ENCODE assay signal across 24 cellular contexts in genomic region chr13:59665184-59665583, GRCh38.
"Had no signal": no experiment of that assay in that cellular context is flagged by ENCODE, and none has a peak within 500 bp of the region (broad histone marks: within the 10 kb centered on the region; RNA-seq: fewer than 3 reads in every experiment).

No MANE protein-coding gene starts in this region.

- H3K4me3 Mint-ChIP-seq: activated B cell treated with CpG ODN at 0.5 μM for 24 hours; activated CD4-positive, alpha-beta T cell treated with anti-CD3 and anti-CD28 coated beads, Interleukin-2, amount 10 ng/mL, durations not matched to agents 24 days and 14 days; activated naive CD4-positive, alpha-beta T cell treated with anti-CD3 and anti-CD28 coated beads for 36 hours; activated naive CD8-positive, alpha-beta T cell; activated T-cell treated with anti-CD3 and anti-CD28 coated beads, Interleukin-2, amount 50 U/mL, for 4 hours; T-helper 17 cell had no signal

- H3K36me3 Mint-ChIP-seq: activated naive CD8-positive, alpha-beta T cell had no signal

- H3K27me3 Mint-ChIP-seq: activated B cell treated with CpG ODN at 0.5 μM for 24 hours; activated CD4-positive, alpha-beta T cell treated with anti-CD3 and anti-CD28 coated beads, Interleukin-2, amount 10 ng/mL, durations not matched to agents 24 days and 14 days; activated naive CD8-positive, alpha-beta T cell; T-helper 17 cell had no signal

- H3K36me3 ChIP-seq: brain microvascular endothelial cell, cardiac muscle cell had no signal

- H3K27ac Mint-ChIP-seq: activated B cell treated with CpG ODN at 0.5 μM for 24 hours; activated naive CD4-positive, alpha-beta T cell treated with anti-CD3 and anti-CD28 coated beads for 36 hours; activated naive CD8-positive, alpha-beta T cell; T-helper 17 cell had no signal

- ATAC-seq: activated T-cell treated with anti-CD3 and anti-CD28 coated beads, Interleukin-2, amount 50 U/mL, for 4 hours; T-helper 17 cell had no signal

- H3K4me3 ChIP-seq: cardiac muscle cell had no signal

- H3K9me3 Mint-ChIP-seq: activated B cell treated with CpG ODN at 0.5 μM for 24 hours; activated CD4-positive, alpha-beta T cell treated with anti-CD3 and anti-CD28 coated beads, Interleukin-2, amount 10 ng/mL, durations not matched to agents 24 days and 14 days; activated naive CD4-positive, alpha-beta T cell treated with anti-CD3 and anti-CD28 coated beads for 36 hours; activated T-cell treated with anti-CD3 and anti-CD28 coated beads, Interleukin-2, amount 50 U/mL, for 4 hours had no signal

- H3K27me3 ChIP-seq: brain microvascular endothelial cell, cardiac muscle cell had no signal

- H3K4me1 Mint-ChIP-seq: activated CD4-positive, alpha-beta T cell treated with anti-CD3 and anti-CD28 coated beads, Interleukin-2, amount 10 ng/mL, durations not matched to agents 24 days and 14 days; T-helper 17 cell had no signal

- DNase-seq: activated B cell treated with CpG ODN at 0.5 μM for 24 hours; activated CD4-positive, alpha-beta T cell treated with anti-CD3 and anti-CD28 coated beads for 1 hour; activated CD4-positive, alpha-beta T cell treated with anti-CD3 and anti-CD28 coated beads, Interleukin-2, amount 10 ng/mL, durations not matched to agents 24 days and 14 days; activated CD4-positive, alpha-beta T cell treated with anti-CD3 and anti-CD28 coated beads, Interleukin-2, amount 50 U/mL, for 48 hours; activated CD8-positive, alpha-beta memory T cell treated with anti-CD3 and anti-CD28 coated beads for 24 hours; activated gamma-delta T cell; activated naive CD4-positive, alpha-beta T cell treated with anti-CD3 and anti-CD28 coated beads for 36 hours; activated T-cell treated with anti-CD3 and anti-CD28 coated beads, Interleukin-2, amount 50 U/mL, for 4 hours; amygdala; brain microvascular endothelial cell; Karpas-422; NCI-H1048; NCI-H146; NCI-H2029; NCI-H2107; NCI-H2171 treated with DMSO at 0.1 percent for 48 hours; NCI-H226; NCI-H526; NCI-H82; SIG-M5; T-helper 17 cell; T-helper 9 cell had no signal

- H3K27ac ChIP-seq: brain microvascular endothelial cell, cardiac muscle cell had no signal
